ENCODE assay signal across 37 cellular contexts in the genomic region with DNA sequence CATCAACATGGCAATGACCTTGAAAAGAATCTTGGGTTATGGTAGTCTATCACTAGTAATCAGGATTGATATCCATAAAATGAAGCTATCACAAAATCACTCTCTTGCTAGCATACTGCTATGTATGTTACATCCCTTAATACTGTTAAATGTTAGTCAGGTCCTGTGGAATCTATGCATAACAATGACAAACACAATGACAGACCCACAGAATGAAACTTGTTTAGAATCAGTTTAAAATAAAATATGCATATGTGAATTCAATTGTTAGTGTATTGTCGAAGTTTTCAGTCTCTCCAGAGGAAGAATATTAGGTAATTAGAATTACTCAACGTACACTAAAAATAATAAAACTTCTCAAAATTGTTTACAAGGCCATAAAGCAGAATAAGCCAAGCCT.
"Had no signal": no experiment of that assay in that cellular context is flagged by ENCODE, and none has a peak within 500 bp of the region (broad histone marks: within the 10 kb centered on the region; RNA-seq: fewer than 3 reads in every experiment).

No MANE protein-coding gene starts in this region.

- H3K27ac ChIP-seq: adrenal gland, body of pancreas, epithelial cell of prostate, esophagus squamous epithelium, gastroesophageal sphincter, WERI-Rb-1 had no signal

- H3K4me1 Mint-ChIP-seq: activated CD4-positive, alpha-beta T cell treated with anti-CD3 and anti-CD28 coated beads for 36 hours; activated CD4-positive, alpha-beta T cell treated with anti-CD3 and anti-CD28 coated beads, Interleukin-2, amount 10 ng/mL, durations not matched to agents 24 days and 14 days; activated CD8-positive, alpha-beta memory T cell treated with anti-CD3 and anti-CD28 coated beads, Interleukin-2, amount 10 ng/mL, durations not matched to agents 7 days and 5 days; activated naive CD4-positive, alpha-beta T cell treated with anti-CD3 and anti-CD28 coated beads, Interleukin-2, amount 50 U/mL, for 24 hours; activated naive CD8-positive, alpha-beta T cell treated with anti-CD3 and anti-CD28 coated beads for 36 hours; activated naive CD8-positive, alpha-beta T cell treated with anti-CD3 and anti-CD28 coated beads, Interleukin-2, amount 50 U/mL, for 24 hours; T-helper 17 cell had no signal

- ATAC-seq: activated CD4-positive, alpha-beta T cell treated with anti-CD3 and anti-CD28 coated beads for 36 hours; activated CD8-positive, alpha-beta memory T cell treated with anti-CD3 and anti-CD28 coated beads, Interleukin-2, amount 10 ng/mL, durations not matched to agents 7 days and 5 days; activated CD8-positive, alpha-beta T cell treated with anti-CD3 and anti-CD28 coated beads, Interleukin-2, amount 10 ng/mL, durations not matched to agents 7 days and 5 days; activated naive CD8-positive, alpha-beta T cell treated with anti-CD3 and anti-CD28 coated beads, Interleukin-2, amount 50 U/mL, for 24 hours; body of pancreas; effector memory CD8-positive, alpha-beta T cell; gastroesophageal sphincter; T-helper 17 cell had no signal

- H3K9me3 Mint-ChIP-seq: activated CD4-positive, alpha-beta memory T cell treated with anti-CD3 and anti-CD28 coated beads for 36 hours; activated CD4-positive, alpha-beta T cell treated with anti-CD3 and anti-CD28 coated beads, Interleukin-2, amount 10 ng/mL, durations not matched to agents 24 days and 14 days; activated naive CD4-positive, alpha-beta T cell treated with anti-CD3 and anti-CD28 coated beads for 36 hours; activated naive CD4-positive, alpha-beta T cell treated with anti-CD3 and anti-CD28 coated beads, Interleukin-2, amount 50 U/mL, for 24 hours; activated naive CD8-positive, alpha-beta T cell treated with anti-CD3 and anti-CD28 coated beads for 36 hours; activated naive CD8-positive, alpha-beta T cell treated with anti-CD3 and anti-CD28 coated beads, Interleukin-2, amount 50 U/mL, for 24 hours; activated T-helper 1 cell treated with anti-CD3 and anti-CD28 coated beads, Interleukin-12 subunit alpha, Interleukin-12 subunit beta, Interleukin-2, Interleukin-4 antibody, amounts not matched to agents 30 ng/mL and 10 ng/mL and 1 ng/mL, durations not matched to agents 14 hours and 24 hours and 36 hours; activated T-helper 2 cell treated with anti-CD3 and anti-CD28 coated beads, Interferon-gamma antibody, Interleukin-2, Interleukin-4, amounts not matched to agents 10 μg/mL and 5 μg/mL and 100 μg/mL, durations not matched to agents 14 hours and 24 hours and 36 hours; effector memory CD8-positive, alpha-beta T cell; T-helper 2 cell treated with Interferon-gamma antibody and Interleukin-4, amounts not matched to agents 5 μg/mL and 100 μg/mL, for 36 hours had no signal

- H3K4me3 Mint-ChIP-seq: activated CD4-positive, alpha-beta memory T cell treated with anti-CD3 and anti-CD28 coated beads for 36 hours; activated CD4-positive, alpha-beta T cell treated with anti-CD3 and anti-CD28 coated beads for 36 hours; activated CD4-positive, alpha-beta T cell treated with anti-CD3 and anti-CD28 coated beads, Interleukin-2, amount 10 ng/mL, durations not matched to agents 24 days and 14 days; activated CD8-positive, alpha-beta memory T cell treated with anti-CD3 and anti-CD28 coated beads, Interleukin-2, amount 10 ng/mL, durations not matched to agents 7 days and 5 days; activated CD8-positive, alpha-beta T cell treated with anti-CD3 and anti-CD28 coated beads, Interleukin-2, amount 10 ng/mL, durations not matched to agents 7 days and 5 days; activated naive CD4-positive, alpha-beta T cell treated with anti-CD3 and anti-CD28 coated beads for 36 hours; activated naive CD4-positive, alpha-beta T cell treated with anti-CD3 and anti-CD28 coated beads, Interleukin-2, amount 50 U/mL, for 24 hours; activated naive CD8-positive, alpha-beta T cell treated with anti-CD3 and anti-CD28 coated beads for 36 hours; activated naive CD8-positive, alpha-beta T cell treated with anti-CD3 and anti-CD28 coated beads, Interleukin-2, amount 50 U/mL, for 24 hours; activated T-helper 1 cell treated with anti-CD3 and anti-CD28 coated beads, Interleukin-12 subunit alpha, Interleukin-12 subunit beta, Interleukin-2, Interleukin-4 antibody, amounts not matched to agents 30 ng/mL and 10 ng/mL and 1 ng/mL, durations not matched to agents 14 hours and 24 hours and 36 hours; effector memory CD8-positive, alpha-beta T cell; T-helper 17 cell; T-helper 2 cell treated with Interferon-gamma antibody and Interleukin-4, amounts not matched to agents 5 μg/mL and 100 μg/mL, for 36 hours had no signal

- H3K36me3 Mint-ChIP-seq: activated CD4-positive, alpha-beta memory T cell treated with anti-CD3 and anti-CD28 coated beads for 36 hours; activated CD8-positive, alpha-beta memory T cell treated with anti-CD3 and anti-CD28 coated beads, Interleukin-2, amount 10 ng/mL, durations not matched to agents 7 days and 5 days; activated naive CD4-positive, alpha-beta T cell treated with anti-CD3 and anti-CD28 coated beads, Interleukin-2, amount 50 U/mL, for 24 hours; activated naive CD8-positive, alpha-beta T cell treated with anti-CD3 and anti-CD28 coated beads for 36 hours had no signal

- H3K4me3 ChIP-seq: adrenal gland, body of pancreas, esophagus squamous epithelium, gastroesophageal sphincter had no signal

- FAIRE-seq: colon, endometrium, endothelial cell of umbilical vein had no signal

- DNase-seq: activated CD4-positive, alpha-beta memory T cell treated with anti-CD3 and anti-CD28 coated beads for 36 hours; activated CD4-positive, alpha-beta T cell treated with anti-CD3 and anti-CD28 coated beads for 36 hours; activated CD4-positive, alpha-beta T cell treated with anti-CD3 and anti-CD28 coated beads, Interleukin-2, amount 10 ng/mL, durations not matched to agents 24 days and 14 days; activated CD4-positive, CD25-positive, alpha-beta regulatory T cell; activated CD4-positive, CD25-positive, alpha-beta regulatory T cell treated with anti-CD3 and anti-CD28 coated beads, Interleukin-2, amount 50 U/mL, for 72 hours; activated CD8-positive, alpha-beta memory T cell treated with anti-CD3 and anti-CD28 coated beads, Interleukin-2, amount 10 ng/mL, durations not matched to agents 7 days and 5 days; activated CD8-positive, alpha-beta memory T cell treated with anti-CD3 and anti-CD28 coated beads, Interleukin-2, amount 50 U/mL, for 4 hours; activated CD8-positive, alpha-beta T cell treated with anti-CD3 and anti-CD28 coated beads, Interleukin-2, amount 10 ng/mL, durations not matched to agents 7 days and 5 days; activated effector memory CD4-positive, alpha-beta T cell treated with anti-CD3 and anti-CD28 coated beads, Interleukin-2, amount 50 U/mL, for 16 hours; activated naive CD4-positive, alpha-beta T cell treated with anti-CD3 and anti-CD28 coated beads for 36 hours; activated naive CD8-positive, alpha-beta T cell treated with anti-CD3 and anti-CD28 coated beads for 36 hours; activated naive CD8-positive, alpha-beta T cell treated with anti-CD3 and anti-CD28 coated beads, Interleukin-2, amount 50 U/mL, for 24 hours; activated T-cell treated with anti-CD3 and anti-CD28 coated beads, Interleukin-2, amount 50 U/mL, for 1 hour; activated T-cell treated with anti-CD3 and anti-CD28 coated beads, Interleukin-2, amount 50 U/mL, for 48 hours; adrenal gland; amygdala; aorta; body of pancreas; caudate nucleus; cortex of kidney; dermis blood vessel endothelial cell; effector CD4-positive, alpha-beta T cell; effector memory CD8-positive, alpha-beta T cell; esophagus squamous epithelium; foreskin melanocyte; T-helper 17 cell; T1000; WERI-Rb-1 had no signal

- H3K9me3 ChIP-seq: adrenal gland, body of pancreas, esophagus squamous epithelium, gastroesophageal sphincter had no signal

- H3K27me3 Mint-ChIP-seq: activated CD4-positive, alpha-beta memory T cell treated with anti-CD3 and anti-CD28 coated beads for 36 hours; activated CD4-positive, alpha-beta T cell treated with anti-CD3 and anti-CD28 coated beads for 36 hours; activated CD4-positive, alpha-beta T cell treated with anti-CD3 and anti-CD28 coated beads, Interleukin-2, amount 10 ng/mL, durations not matched to agents 24 days and 14 days; activated CD8-positive, alpha-beta memory T cell treated with anti-CD3 and anti-CD28 coated beads, Interleukin-2, amount 10 ng/mL, durations not matched to agents 7 days and 5 days; activated naive CD4-positive, alpha-beta T cell treated with anti-CD3 and anti-CD28 coated beads, Interleukin-2, amount 50 U/mL, for 24 hours; activated naive CD8-positive, alpha-beta T cell treated with anti-CD3 and anti-CD28 coated beads for 36 hours; activated naive CD8-positive, alpha-beta T cell treated with anti-CD3 and anti-CD28 coated beads, Interleukin-2, amount 50 U/mL, for 24 hours; effector memory CD8-positive, alpha-beta T cell; T-helper 17 cell had no signal

- H3K36me3 ChIP-seq: adrenal gland, esophagus squamous epithelium, gastroesophageal sphincter, WERI-Rb-1 had no signal

- H3K27me3 ChIP-seq: adrenal gland, body of pancreas, esophagus squamous epithelium, gastroesophageal sphincter had no signal

- H3K27ac Mint-ChIP-seq: activated CD4-positive, alpha-beta memory T cell treated with anti-CD3 and anti-CD28 coated beads for 36 hours; activated CD4-positive, alpha-beta T cell treated with anti-CD3 and anti-CD28 coated beads for 36 hours; activated CD4-positive, alpha-beta T cell treated with anti-CD3 and anti-CD28 coated beads, Interleukin-2, amount 10 ng/mL, durations not matched to agents 24 days and 14 days; activated CD8-positive, alpha-beta memory T cell treated with anti-CD3 and anti-CD28 coated beads, Interleukin-2, amount 10 ng/mL, durations not matched to agents 7 days and 5 days; activated CD8-positive, alpha-beta T cell treated with anti-CD3 and anti-CD28 coated beads, Interleukin-2, amount 10 ng/mL, durations not matched to agents 7 days and 5 days; activated naive CD4-positive, alpha-beta T cell treated with anti-CD3 and anti-CD28 coated beads for 36 hours; activated naive CD4-positive, alpha-beta T cell treated with anti-CD3 and anti-CD28 coated beads, Interleukin-2, amount 50 U/mL, for 24 hours; activated naive CD8-positive, alpha-beta T cell treated with anti-CD3 and anti-CD28 coated beads for 36 hours; activated naive CD8-positive, alpha-beta T cell treated with anti-CD3 and anti-CD28 coated beads, Interleukin-2, amount 50 U/mL, for 24 hours; activated T-helper 1 cell treated with anti-CD3 and anti-CD28 coated beads, Interleukin-12 subunit alpha, Interleukin-12 subunit beta, Interleukin-2, Interleukin-4 antibody, amounts not matched to agents 30 ng/mL and 10 ng/mL and 1 ng/mL, durations not matched to agents 14 hours and 24 hours and 36 hours; activated T-helper 2 cell treated with anti-CD3 and anti-CD28 coated beads, Interferon-gamma antibody, Interleukin-2, Interleukin-4, amounts not matched to agents 10 μg/mL and 5 μg/mL and 100 μg/mL, durations not matched to agents 14 hours and 24 hours and 36 hours; effector memory CD8-positive, alpha-beta T cell; T-helper 17 cell; T-helper 2 cell treated with Interferon-gamma antibody and Interleukin-4, amounts not matched to agents 5 μg/mL and 100 μg/mL, for 36 hours had no signal

- H3K4me1 ChIP-seq: body of pancreas, esophagus squamous epithelium, gastroesophageal sphincter had no signal
